In genomic region chr3:5191555-5192304, GRCh38 we compare ENCODE assay signal across 11 cellular contexts. TPM values are rescaled to one million over a fixed set of nuclear protein-coding genes. Genes with fewer than 3 reads are reported as not detected.
DNase-seq lines count a peak whose midpoint lies in the region; ATAC-seq and TF ChIP-seq lines count a peak whose summit lies in the region.
"Had no signal": no experiment of that assay in that cellular context is flagged by ENCODE, and none has a peak within 500 bp of the region (broad histone marks: within the 10 kb centered on the region; RNA-seq: fewer than 3 reads in every experiment).

No MANE protein-coding gene starts in this region.

- no peak for TF ChIP-seq EP300 in SK-N-SH (IDR thresholded peaks at IDR 0.05; ENCODE audit: borderline replicate concordance in 1 of 2, low read depth in 1 of 2, low read length in 1 of 2)

- no peak for TF ChIP-seq RAD21 in SK-N-SH (IDR thresholded peaks at IDR 0.05; ENCODE audit: low read length)

- no peak overlapping the region; the same call in 1 of the 2 replicates for H3K27ac Mint-ChIP-seq in GM23338
- peak overlapping the region; percentile 75 for H3K27ac Mint-ChIP-seq in activated CD8-positive, alpha-beta T cell treated with anti-CD3 and anti-CD28 coated beads, Interleukin-2, amount 10 ng/mL, durations not matched to agents 7 days and 5 days

- no peaks in the 10 kb centered on the region for H3K9me3 Mint-ChIP-seq in GM23338
- no peaks in the 10 kb centered on the region for H3K9me3 Mint-ChIP-seq in activated CD8-positive, alpha-beta T cell treated with anti-CD3 and anti-CD28 coated beads, Interleukin-2, amount 10 ng/mL, durations not matched to agents 7 days and 5 days (ENCODE audit: insufficient read depth)

- peaks cover 24% of the 10 kb centered on the region for H3K36me3 Mint-ChIP-seq in GM23338 (ENCODE audit: low read depth)
- peaks cover 64% of the 10 kb centered on the region for H3K36me3 Mint-ChIP-seq in activated CD8-positive, alpha-beta T cell treated with anti-CD3 and anti-CD28 coated beads, Interleukin-2, amount 10 ng/mL, durations not matched to agents 7 days and 5 days (ENCODE audit: low read depth)

- no peaks in the 10 kb centered on the region for H3K9me2 ChIP-seq in SK-N-SH
- no peaks in the 10 kb centered on the region for H3K9me2 ChIP-seq in GM23338 (ENCODE audit: insufficient read depth)

- peaks cover 19 to 38% of the 10 kb centered on the region in 2 experiments for H3K4me1 ChIP-seq in SK-N-SH (ENCODE audit: control insufficient read depth in 1 of 2, insufficient read depth in 2 of 2, low read depth in 1 of 2, low read length in 1 of 2)
- peaks cover 16% of the 10 kb centered on the region for H3K4me1 ChIP-seq in GM23338 (ENCODE audit: insufficient read depth)
- H3K4me1 ChIP-seq in parathyroid adenoma: peaks cover 24% of the 10 kb centered on the region

- no peak for ATAC-seq in SK-N-SH treated with all-trans-retinoic acid at 6 μM for 48 hours
- ATAC-seq in GM23338: no peak
- no peak for ATAC-seq in activated CD8-positive, alpha-beta T cell treated with anti-CD3 and anti-CD28 coated beads, Interleukin-2, amount 10 ng/mL, durations not matched to agents 7 days and 5 days
- ATAC-seq in GM19328 (IDR thresholded peaks at IDR 0.05; ENCODE audit: unreplicated experiment): no peak

- no peak overlapping the region for H3K4me3 Mint-ChIP-seq in GM23338
- H3K4me3 Mint-ChIP-seq in activated CD8-positive, alpha-beta T cell treated with anti-CD3 and anti-CD28 coated beads, Interleukin-2, amount 10 ng/mL, durations not matched to agents 7 days and 5 days: peak overlapping the region; percentile 56

- peaks cover 8 to 11% of the 10 kb centered on the region in 2 experiments for H3K36me3 ChIP-seq in SK-N-SH (replicated peaks in 1 of 2; ENCODE audit: control insufficient read depth in 1 of 2, insufficient read depth in 2 of 2, low read length in 1 of 2)
- no peaks in the 10 kb centered on the region for H3K36me3 ChIP-seq in GM23338 (ENCODE audit: insufficient read depth)
- no peaks in the 10 kb centered on the region for H3K36me3 ChIP-seq in parathyroid adenoma (ENCODE audit: control insufficient read depth, insufficient read depth, low read length)

- no peaks in the 10 kb centered on the region for H3K9me3 ChIP-seq in SK-N-SH
- H3K9me3 ChIP-seq in parathyroid adenoma (ENCODE audit: control insufficient read depth, low read length): no peaks in the 10 kb centered on the region

- H3K27ac ChIP-seq in SK-N-SH (ENCODE audit: low read depth in 2 of 2, low read length in 1 of 2) (no peak overlapping the region), GM23338 (ENCODE audit: low read depth) (no peak overlapping the region), parathyroid adenoma (no peak overlapping the region)

- WGBS in SK-N-SH (ENCODE audit: low lambda C conversion rate): 87% methylated on average over 5 of the region's 5 CpGs

- H3K27me3 Mint-ChIP-seq in GM23338 (ENCODE audit: insufficient read depth, low read depth, poor library complexity): peaks cover 5% of the 10 kb centered on the region
- no peaks in the 10 kb centered on the region for H3K27me3 Mint-ChIP-seq in activated CD8-positive, alpha-beta T cell treated with anti-CD3 and anti-CD28 coated beads, Interleukin-2, amount 10 ng/mL, durations not matched to agents 7 days and 5 days (ENCODE audit: low read depth)

- peaks cover 47% of the 10 kb centered on the region for H3K4me1 Mint-ChIP-seq in GM23338
- H3K4me1 Mint-ChIP-seq in activated CD8-positive, alpha-beta T cell treated with anti-CD3 and anti-CD28 coated beads, Interleukin-2, amount 10 ng/mL, durations not matched to agents 7 days and 5 days (ENCODE audit: low read depth): peaks cover 63% of the 10 kb centered on the region

- in situ Hi-C loops in GM13976 (cut with MboI; ENCODE audit: low sequenced_read_pairs, unreplicated experiment): no loop called here

- H3F3A ChIP-seq in SK-N-SH (replicated peaks; ENCODE audit: insufficient read depth): peaks cover 30% of the 10 kb centered on the region
- no peaks in the 10 kb centered on the region for H3F3A ChIP-seq in GM23338 (replicated peaks; ENCODE audit: low read depth)

- H3K27me3 ChIP-seq in SK-N-SH (ENCODE audit: insufficient read depth) (no peaks in the 10 kb centered on the region), GM23338 (ENCODE audit: insufficient read depth) (peaks cover 12% of the 10 kb centered on the region; the same call in 1 of the 2 replicates), parathyroid adenoma (ENCODE audit: control insufficient read depth, insufficient read depth, low read length) (no peaks in the 10 kb centered on the region)

- CTCF ChIA-PET in SK-N-SH (lab: Yijun Ruan, JAX): no interaction called here
- CTCF ChIA-PET in activated CD8-positive, alpha-beta T cell treated with anti-CD3 and anti-CD28 coated beads, Interleukin-2, amount 10 ng/mL, durations not matched to agents 7 days and 5 days (lab: Charles Lee): interaction anchor here (0.9 to 2.5 kb wide), 5 partner anchors 10 to 480 kb away, joined by 4 to 10 read pairs (median 7); no protein-coding TSS in a partner anchor

- H3K4me3 ChIP-seq in SK-N-SH (ENCODE audit: low read depth in 2 of 2, low read length in 1 of 2) (no peak overlapping the region), GM23338 (no peak overlapping the region), parathyroid adenoma (ENCODE audit: low read depth, low read length) (peak overlapping the region; percentile 11)

- POLR2A ChIA-PET in SK-N-SH (lab: Yijun Ruan, JAX): no interaction called here
- POLR2A ChIA-PET in activated CD8-positive, alpha-beta T cell treated with anti-CD3 and anti-CD28 coated beads, Interleukin-2, amount 10 ng/mL, durations not matched to agents 7 days and 5 days (lab: Charles Lee): interaction anchor here (1.1 kb wide), 1 partner anchor 10 kb away, joined by 7 read pairs; no protein-coding TSS in a partner anchor

- TF ChIP-seq CTCF in SK-N-SH (IDR thresholded peaks at IDR 0.05) (no peak), GM23338 (conservative IDR thresholded peaks at IDR 0.05; ENCODE audit: low read depth in 2 of 2) (no peak), parathyroid adenoma (IDR thresholded peaks at IDR 0.05) (no peak), GM13976 (IDR thresholded peaks at IDR 0.05; ENCODE audit: borderline replicate concordance, control extremely low read depth, extremely low read depth, insufficient read depth, missing control alignments) (no peak)

- H2AFZ ChIP-seq in SK-N-SH (ENCODE audit: low read depth) (no peak overlapping the region), GM23338 (no peak overlapping the region), parathyroid adenoma (no peak overlapping the region)

- H3K9ac ChIP-seq in SK-N-SH (no peak overlapping the region), parathyroid adenoma (no peak overlapping the region)

- H4K20me1 ChIP-seq in SK-N-SH (ENCODE audit: insufficient read depth) (0 out of 2 replicates have a peak, but pooled peaks cover 5% of the 10 kb centered on the region), GM23338 (replicated peaks; ENCODE audit: insufficient read depth) (no peaks in the 10 kb centered on the region)

- DNase-seq in SK-N-SH (no peak), GM23338 (ENCODE audit: low spot score) (peak; percentile 50), GM13976 (ENCODE audit: low spot score) (no peak)
- no peak for DNase-seq in activated CD8-positive, alpha-beta T cell treated with anti-CD3 and anti-CD28 coated beads, Interleukin-2, amount 10 ng/mL, durations not matched to agents 7 days and 5 days
- DNase-seq in stimulated activated CD4-positive, alpha-beta T cell treated with anti-CD3 and anti-CD28 coated beads, Interleukin-15, amount 100 ng/mL, for 24 hours: no peak
- DNase-seq: amniotic stem cell, NCI-H446 treated with DMSO at 0.1 percent for 48 hours, retina had no signal

- H3K79me2 ChIP-seq in SK-N-SH (ENCODE audit: insufficient read depth) (peaks cover 81% of the 10 kb centered on the region), GM23338 (replicated peaks; ENCODE audit: insufficient read depth) (peaks cover 63% of the 10 kb centered on the region), parathyroid adenoma (peaks cover 46% of the 10 kb centered on the region)

- H3K4me2 ChIP-seq in SK-N-SH (no peak overlapping the region), GM23338 (no peak overlapping the region), parathyroid adenoma (ENCODE audit: low read length) (no peak overlapping the region)

TF ChIP-seq in SK-N-SH, 30 proteins besides CTCF, POLR2A, EP300 and RAD21:
- TF ChIP-seq EZH2phosphoT487 (IDR thresholded peaks at IDR 0.05; ENCODE audit: borderline replicate concordance, low read depth) (no peak), YY1 (IDR thresholded peaks at IDR 0.05; ENCODE audit: low read depth) (0 out of 2 replicates have a peak, but pooled peaks have one; percentile 29)

TF ChIP-seq in SK-N-SH treated with all-trans-retinoic acid at 6 μM for 48 hours, 23 proteins besides CTCF, POLR2A, EP300 and RAD21 (continues in another document):
- no peak for TF ChIP-seq ESRRG (CRISPR knock-in tag; IDR thresholded peaks at IDR 0.05)
- no peak for TF ChIP-seq ZFP30 (CRISPR knock-in tag; IDR thresholded peaks at IDR 0.05)
- TF ChIP-seq GLIS3 (CRISPR knock-in tag; IDR thresholded peaks at IDR 0.05): no peak
- TF ChIP-seq ARNTL (CRISPR knock-in tag; IDR thresholded peaks at IDR 0.05; ENCODE audit: borderline replicate concordance, low read depth): no peak

TF ChIP-seq in GM23338, 12 proteins besides CTCF, POLR2A, EP300 and RAD21 (continues in another document):
- TF ChIP-seq POLR2AphosphoS5 (IDR thresholded peaks at IDR 0.05; ENCODE audit: low read depth) (no peak), STAT1 (IDR thresholded peaks at IDR 0.05; ENCODE audit: unreplicated experiment) (no peak), EZH2 (IDR thresholded peaks at IDR 0.05; ENCODE audit: low read depth, unreplicated experiment) (no peak), ZNF331 (CRISPR knock-in tag; IDR thresholded peaks at IDR 0.05; ENCODE audit: low read depth) (no peak), EZH2phosphoT487 (IDR thresholded peaks at IDR 0.05; ENCODE audit: unreplicated experiment) (no peak), ETS1 (IDR thresholded peaks at IDR 0.05) (no peak), CREB1 (CRISPR knock-in tag; IDR thresholded peaks at IDR 0.05; ENCODE audit: low read depth) (no peak)

RNA-seq across cellular contexts. Expression of gene EDEM1, which starts 4.2 kb away (rescaled TPM):
- polyA plus RNA-seq in SK-N-SH (2012; rRNA removed) (25.2 and 37.4 TPM in 2 replicates), GM23338 (2016; fragmentation: Nextera tagmentation; extraction: Ambion mirVana) (2.2 and 2.3 TPM in 2 replicates)
- polyA plus RNA-seq in SK-N-SH (2012; cell fraction: cytosol; rRNA removed): 34.3 and 35.8 TPM in 2 replicates
- 13.9 and 24.5 TPM in 2 replicates for polyA plus RNA-seq in SK-N-SH (2012; cell fraction: nucleus; rRNA removed)
- 10.4 and 36.7 TPM in 2 replicates for total RNA-seq in GM23338 (2014; rRNA removed; shearing (Covaris generic))
- 10 to 100 TPM; 81.7 to 84.3 TPM for total RNA-seq in activated CD8-positive, alpha-beta T cell treated with anti-CD3 and anti-CD28 coated beads, Interleukin-2, amount 10 ng/mL, durations not matched to agents 7 days and 5 days
